ENCODE assay signal across 9 cellular contexts in the genomic region with DNA sequence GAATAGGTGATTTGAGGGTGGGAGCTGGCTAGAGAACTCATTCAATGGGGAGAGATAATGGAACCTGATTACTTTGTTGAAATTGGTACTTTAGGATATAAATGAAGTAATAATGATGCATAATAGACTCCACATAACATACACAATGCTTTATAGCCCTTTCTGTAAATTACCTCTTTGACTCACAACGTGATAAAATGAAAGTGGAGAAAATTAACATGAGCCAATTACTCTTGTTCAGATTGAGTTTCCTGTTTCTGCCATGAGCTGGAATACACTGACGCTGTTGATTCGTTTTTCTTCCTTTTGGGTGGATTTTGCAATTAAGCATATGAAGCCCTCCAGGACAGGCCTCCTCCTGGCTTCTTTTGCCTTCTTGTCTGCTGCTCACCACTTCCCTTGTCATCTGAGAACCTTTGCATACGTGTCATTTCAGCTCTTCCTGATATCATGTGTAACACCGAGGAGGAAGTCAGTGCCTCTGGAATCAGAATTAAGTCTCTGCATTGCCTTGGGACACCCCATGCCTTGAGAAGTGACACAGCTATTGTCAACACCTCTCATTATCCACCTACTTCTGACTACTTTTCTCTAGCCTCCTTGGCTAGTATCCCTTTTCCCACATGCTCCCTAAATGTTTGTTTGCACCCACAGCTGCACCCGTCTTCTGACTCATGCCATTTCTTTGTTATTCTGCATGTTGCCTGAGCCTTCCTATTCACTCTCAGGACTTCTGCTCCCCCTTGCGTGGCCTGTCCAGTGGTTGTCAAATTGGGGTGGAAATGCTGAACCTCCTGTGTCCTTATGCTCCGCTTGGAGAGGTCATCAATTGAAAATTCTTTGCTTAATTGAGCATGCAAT.
DNase-seq lines count a peak whose midpoint lies in the region; ATAC-seq, FAIRE-seq and TF ChIP-seq lines count a peak whose summit lies in the region.
"Had no signal": no experiment of that assay in that cellular context is flagged by ENCODE, and none has a peak within 500 bp of the region (broad histone marks: within the 10 kb centered on the region; RNA-seq: fewer than 3 reads in every experiment).

No MANE protein-coding gene starts in this region.

- H3K4me1 Mint-ChIP-seq in dendritic cell treated with granulocyte-macrophage colony-stimulating factor and Interleukin-4, amounts not matched to agents 40 ng/mL and 50 ng/mL, for 4 days (ENCODE audit: low read depth) = peaks cover 40% of the 10 kb centered on the region
- H3K4me1 Mint-ChIP-seq in nephron progenitor cell = peaks cover 66% of the 10 kb centered on the region
- H3K4me1 Mint-ChIP-seq in immature natural killer cell = peaks cover 3 to 11% of the 10 kb centered on the region in 2 donors

- intact Hi-C loops in dendritic cell treated with granulocyte-macrophage colony-stimulating factor and Interleukin-4, amounts not matched to agents 40 ng/mL and 50 ng/mL, for 4 days (cut with micrococcal nuclease) = no loop called here

- H3K4me3 Mint-ChIP-seq in dendritic cell treated with granulocyte-macrophage colony-stimulating factor and Interleukin-4, amounts not matched to agents 40 ng/mL and 50 ng/mL, for 4 days = peak overlapping the region; percentile 57
- no peak overlapping the region for H3K4me3 Mint-ChIP-seq in nephron progenitor cell
- H3K4me3 Mint-ChIP-seq in immature natural killer cell = peak overlapping the region in 1 of 5 donors; percentile 47

- peak; percentile 7 for DNase-seq in GM19239 (ENCODE audit: insufficient read length, low spot score)
- DNase-seq in NCI-H2081 (lab: John Stamatoyannopoulos, UW) = peak; percentile 21 to 70
- DNase-seq in nephron progenitor cell = no peak
- no peak for DNase-seq in cortex of kidney (lab: John Stamatoyannopoulos, UW)
- DNase-seq in immature natural killer cell = no peak

- peak; percentile 56 for FAIRE-seq in GM19239 (lab: Jason Lieb, UNC)

- no peak for TF ChIP-seq CTCF in nephron progenitor cell (IDR thresholded peaks at IDR 0.05)

- no peaks in the 10 kb centered on the region for H3K27me3 Mint-ChIP-seq in dendritic cell treated with granulocyte-macrophage colony-stimulating factor and Interleukin-4, amounts not matched to agents 40 ng/mL and 50 ng/mL, for 4 days
- H3K27me3 Mint-ChIP-seq in nephron progenitor cell (ENCODE audit: low read depth, poor library complexity) (no peaks in the 10 kb centered on the region), immature natural killer cell (ENCODE audit: low read depth in 3 of 3) (peaks cover 5% of the 10 kb centered on the region in 3 donors)

- H3K27ac Mint-ChIP-seq in dendritic cell treated with granulocyte-macrophage colony-stimulating factor and Interleukin-4, amounts not matched to agents 40 ng/mL and 50 ng/mL, for 4 days = peak overlapping the region; percentile 66
- H3K27ac Mint-ChIP-seq in nephron progenitor cell (peak overlapping the region; percentile 67), immature natural killer cell (no peak overlapping the region)

- ATAC-seq in HG02588 (IDR thresholded peaks at IDR 0.05; ENCODE audit: unreplicated experiment) = no peak
- ATAC-seq in HG03280 (IDR thresholded peaks at IDR 0.05; ENCODE audit: unreplicated experiment) = no peak

- no peaks in the 10 kb centered on the region for H3K9me3 Mint-ChIP-seq in dendritic cell treated with granulocyte-macrophage colony-stimulating factor and Interleukin-4, amounts not matched to agents 40 ng/mL and 50 ng/mL, for 4 days
- H3K9me3 Mint-ChIP-seq in nephron progenitor cell = no peaks in the 10 kb centered on the region
- peaks cover 0 to 3% (median 0%) of the 10 kb centered on the region in 6 donors for H3K9me3 Mint-ChIP-seq in immature natural killer cell
- H3K9me3 Mint-ChIP-seq: activated naive CD4-positive, alpha-beta T cell treated with anti-CD3 and anti-CD28 coated beads, Interleukin-2, amount 50 U/mL, for 72 hours had no signal

- H3K36me3 Mint-ChIP-seq in dendritic cell treated with granulocyte-macrophage colony-stimulating factor and Interleukin-4, amounts not matched to agents 40 ng/mL and 50 ng/mL, for 4 days (ENCODE audit: low read depth) = no peaks in the 10 kb centered on the region
- H3K36me3 Mint-ChIP-seq in nephron progenitor cell (ENCODE audit: low read depth) = no peaks in the 10 kb centered on the region
- no peaks in the 10 kb centered on the region for H3K36me3 Mint-ChIP-seq in immature natural killer cell
- H3K36me3 Mint-ChIP-seq: activated naive CD4-positive, alpha-beta T cell treated with anti-CD3 and anti-CD28 coated beads, Interleukin-2, amount 50 U/mL, for 72 hours had no signal

Comparison
In these comparisons a context has a peak if more than half of its experiments do, and no peak if none do; other contexts are left out.
1. DNase-seq: peak in GM19239 (single experiment) and NCI-H2081 (2 of 2); none in nephron progenitor cell (single experiment), cortex of kidney (single experiment) and immature natural killer cell (0 of 3).
2. H3K27ac Mint-ChIP-seq: peak in dendritic cell treated with granulocyte-macrophage colony-stimulating factor and Interleukin-4, amounts not matched to agents 40 ng/mL and 50 ng/mL, for 4 days (single experiment) and nephron progenitor cell (single experiment); none in immature natural killer cell (0 of 6).